Comparison of ENCODE assay signal across 24 cellular contexts in the genomic region with DNA sequence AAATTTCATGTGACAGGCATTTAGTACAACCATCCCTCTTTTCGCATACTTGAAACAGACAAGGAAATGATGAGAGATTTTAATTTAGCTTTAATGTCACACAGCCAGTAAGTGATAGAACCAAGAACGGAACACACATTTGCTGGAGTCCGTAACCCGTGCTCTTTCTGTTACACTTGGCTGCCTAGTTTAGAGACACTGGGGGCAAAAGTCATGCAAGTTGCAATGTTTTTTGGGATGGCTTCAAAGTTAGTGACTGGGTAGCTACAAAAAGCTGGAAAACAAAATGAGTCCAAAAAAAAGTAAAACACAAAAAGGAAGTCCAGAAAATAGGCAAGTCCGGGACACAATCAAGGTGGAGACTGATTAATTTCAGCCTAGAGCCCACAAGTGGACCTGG. TPM values are rescaled to one million over a fixed set of nuclear protein-coding genes. Genes with fewer than 3 reads are reported as not detected.
DNase-seq lines count a peak whose midpoint lies in the region; TF ChIP-seq lines count a peak whose summit lies in the region.
"Had no signal": no experiment of that assay in that cellular context is flagged by ENCODE, and none has a peak within 500 bp of the region (broad histone marks: within the 10 kb centered on the region; RNA-seq: fewer than 3 reads in every experiment).

No MANE protein-coding gene starts in this region.

- H3K9ac ChIP-seq in GM23248 = peak overlapping the region; percentile 37

- H3K36me3 Mint-ChIP-seq in nephron progenitor cell (ENCODE audit: low read depth) = peaks cover 35% of the 10 kb centered on the region
- H3K36me3 Mint-ChIP-seq: CD4-positive, alpha-beta memory T cell; mesothelial cell of epicardium had no signal

- no peak overlapping the region for H3K27ac Mint-ChIP-seq in nephron progenitor cell
- H3K27ac Mint-ChIP-seq: CD4-positive, alpha-beta memory T cell; mesothelial cell of epicardium; type B pancreatic cell had no signal

- H3K4me2 ChIP-seq in GM23248 (ENCODE audit: unreplicated experiment) = peak overlapping the region; percentile 77

- intact Hi-C loops in spleen (cut with DNase I; ENCODE audit: low total_unique reads) = no loop called here

- peaks cover 16% of the 10 kb centered on the region for H3K4me1 ChIP-seq in GM23248 (ENCODE audit: insufficient read depth)
- peaks cover 0 to 37% (median 17%) of the 10 kb centered on the region in 6 donors for H3K4me1 ChIP-seq in spleen

- H3K9me3 Mint-ChIP-seq in nephron progenitor cell = peaks cover 2% of the 10 kb centered on the region
- H3K9me3 Mint-ChIP-seq: CD4-positive, alpha-beta memory T cell; mesothelial cell of epicardium; type B pancreatic cell had no signal

- H3K27ac ChIP-seq in GM23248 = no peak overlapping the region
- H3K27ac ChIP-seq in coronary artery = peak overlapping the region; percentile 32 to 47
- peak overlapping the region in 7 of 8 donors; percentile 29 to 68 (median 43) for H3K27ac ChIP-seq in spleen
- H3K27ac ChIP-seq: neutrophil had no signal

- WGBS in GM23248 (ENCODE audit: low coverage in 1 of 2, low lambda C conversion rate in 2 of 2, missing lambda C conversion rate in 2 of 2), 2 experiments = 25 to 37% methylated on average over 5 of the region's 5 CpGs
- 73 to 89% (median 79%) methylated on average over 5 of the region's 5 CpGs for WGBS in spleen, 5 donors

- H3K4me3 Mint-ChIP-seq in nephron progenitor cell = no peak overlapping the region
- H3K4me3 Mint-ChIP-seq: CD4-positive, alpha-beta memory T cell; mesothelial cell of epicardium had no signal

- H3K4me3 ChIP-seq in GM23248 = peak overlapping the region; percentile 57; the same call in 1 of the 2 replicates
- H3K4me3 ChIP-seq in coronary artery = peak overlapping the region; percentile 28
- H3K4me3 ChIP-seq in spleen = peak overlapping the region in 2 of 8 donors; percentile 8 to 82
- H3K4me3 ChIP-seq: skin epidermis had no signal

- H4K20me1 ChIP-seq in GM23248 (ENCODE audit: insufficient read depth) = no peaks in the 10 kb centered on the region

- no peak for DNase-seq in GM23248
- no peak for DNase-seq in coronary artery (ENCODE audit: low spot score)
- DNase-seq in medulla oblongata (ENCODE audit: extremely low spot score) = peak; percentile 21
- no peak for DNase-seq in spleen
- DNase-seq in nephron progenitor cell = no peak
- no peak for DNase-seq in nucleus accumbens (lab: John Stamatoyannopoulos, UW)
- no peak for DNase-seq in NCI-H2227 treated with DMSO at 0.1 percent for 48 hours (lab: John Stamatoyannopoulos, UW)
- no peak for DNase-seq in NCI-H1436 treated with DMSO at 0.1 percent for 48 hours (lab: John Stamatoyannopoulos, UW)
- DNase-seq: activated CD4-positive, alpha-beta T cell treated with anti-CD3 and anti-CD28 coated beads, Interleukin-2, amount 50 U/mL, for 1 hour; activated naive CD4-positive, alpha-beta T cell; anterior cingulate cortex; CD4-positive, alpha-beta memory T cell; DMS79; effector CD8-positive, alpha-beta T cell; hypothalamus; MM.1S; NCI-H1694 treated with DMSO at 0.1 percent for 48 hours; NCI-H446; NK-92 treated with Interleukin-12 subunit alpha and Interleukin-12 subunit beta, amount 100 ng/mL, for 24 hours; RPMI8226 had no signal

- H3K79me2 ChIP-seq in GM23248 (ENCODE audit: insufficient read depth) = peaks cover 93% of the 10 kb centered on the region

- no peak for TF ChIP-seq POLR2A in spleen (IDR thresholded peaks at IDR 0.05)

- no peaks in the 10 kb centered on the region for H3K9me2 ChIP-seq in GM23248 (ENCODE audit: insufficient read depth)

- H3F3A ChIP-seq in GM23248 (ENCODE audit: insufficient read depth) = peaks cover 20% of the 10 kb centered on the region; the same call in 1 of the 2 replicates

- no peaks in the 10 kb centered on the region for H3K36me3 ChIP-seq in GM23248 (ENCODE audit: low read depth)
- no peaks in the 10 kb centered on the region for H3K36me3 ChIP-seq in spleen
- H3K36me3 ChIP-seq: neutrophil had no signal

- no peaks in the 10 kb centered on the region for H3K27me3 ChIP-seq in GM23248 (replicated peaks; ENCODE audit: insufficient read depth)
- peaks cover 0 to 19% (median 6%) of the 10 kb centered on the region in 7 donors for H3K27me3 ChIP-seq in spleen (replicated peaks in 1 of 7)

- peaks cover 3% of the 10 kb centered on the region for H3K27me3 Mint-ChIP-seq in nephron progenitor cell (ENCODE audit: low read depth, poor library complexity)

- in situ Hi-C loops in GM23248 (cut with MboI) = no loop called here

- TF ChIP-seq CTCF in coronary artery (IDR thresholded peaks at IDR 0.05) (no peak), spleen (IDR thresholded peaks at IDR 0.05 in 8 of 11, conservative IDR thresholded peaks at IDR 0.05 in 3 of 11) (no peak), nephron progenitor cell (IDR thresholded peaks at IDR 0.05) (no peak)

- H3K9me3 ChIP-seq in GM23248 (ENCODE audit: low read depth) = no peaks in the 10 kb centered on the region
- H3K9me3 ChIP-seq in spleen = no peaks in the 10 kb centered on the region
- H3K9me3 ChIP-seq: neutrophil had no signal

- peaks cover 33% of the 10 kb centered on the region for H3K4me1 Mint-ChIP-seq in nephron progenitor cell

- peak overlapping the region; percentile 65 for H2AFZ ChIP-seq in GM23248

RNA-seq across cellular contexts. Expression of a gene that starts 5.9 kb away (rescaled TPM):
- 73.6 and 77.7 TPM in 2 replicates for total RNA-seq in GM23248 (2014; rRNA removed; shearing (Covaris generic))
- 79.1 and 82.0 TPM in 2 replicates for polyA plus RNA-seq in GM23248 (2016; fragmentation: Nextera tagmentation; extraction: Ambion mirVana)
- total RNA-seq in spleen = 100 to 1,000 TPM in 5 of 7 donors, 10 to 100 TPM in 2; 48.1 to 178 (median 101) TPM
- 10 to 100 TPM in 2 of 3 donors, 1 to 10 TPM in 1; 6.8 to 13.3 (median 12.9) TPM for polyA plus RNA-seq in spleen
- polyA plus RNA-seq: CD4-positive, alpha-beta memory T cell had no signal
